ENCODE assay signal across 3 cellular contexts in the genomic region with DNA sequence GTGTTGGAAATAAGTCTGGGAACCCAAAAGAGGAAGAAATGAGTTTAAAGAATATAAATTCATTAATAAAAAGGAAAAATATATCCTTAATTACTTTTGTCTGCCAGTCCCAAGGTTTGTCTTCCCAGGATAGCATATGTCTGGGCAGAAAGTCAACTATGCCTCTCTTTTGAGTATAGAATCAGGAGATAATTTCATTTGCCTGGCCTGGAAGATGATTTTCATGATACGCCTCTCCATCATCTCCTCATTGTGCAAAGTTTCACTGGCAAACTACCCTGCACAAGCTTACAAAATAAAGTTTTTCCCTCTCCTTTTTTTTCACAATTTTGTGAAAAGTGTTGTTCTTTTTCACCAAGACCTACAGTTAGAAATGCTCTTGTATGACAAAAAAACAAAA.
"Had no signal": no experiment of that assay in that cellular context is flagged by ENCODE, and none has a peak within 500 bp of the region (broad histone marks: within the 10 kb centered on the region; RNA-seq: fewer than 3 reads in every experiment).

No MANE protein-coding gene starts in this region.

- H3K4me3 ChIP-seq: GM12878 had no signal

- ATAC-seq: GM12878 had no signal

- DNase-seq: GDM1, GF-D8 had no signal
